In genomic region chr1:207520946-207521345, GRCh38 we compare ENCODE assay signal across 36 cellular contexts. TPM values are rescaled to one million over a fixed set of nuclear protein-coding genes. Genes with fewer than 3 reads are reported as not detected.
"Had no signal": no experiment of that assay in that cellular context is flagged by ENCODE, and none has a peak within 500 bp of the region (broad histone marks: within the 10 kb centered on the region; RNA-seq: fewer than 3 reads in every experiment).

No MANE protein-coding gene starts in this region.

- H3K27me3 Mint-ChIP-seq: activated CD8-positive, alpha-beta T cell treated with anti-CD3 and anti-CD28 coated beads for 36 hours; activated naive CD8-positive, alpha-beta T cell treated with anti-CD3 and anti-CD28 coated beads for 36 hours; activated T-helper 17 cell treated with anti-CD3 and anti-CD28 coated beads, Interleukin-2, amount 50 U/mL, for 72 hours had no signal

- H3K9me3 Mint-ChIP-seq: activated CD8-positive, alpha-beta T cell treated with anti-CD3 and anti-CD28 coated beads for 36 hours; activated naive CD4-positive, alpha-beta T cell treated with anti-CD3 and anti-CD28 coated beads for 36 hours; activated naive CD4-positive, alpha-beta T cell treated with anti-CD3 and anti-CD28 coated beads, Interleukin-2, amount 50 U/mL, for 72 hours; activated naive CD8-positive, alpha-beta T cell treated with anti-CD3 and anti-CD28 coated beads for 36 hours; activated T-cell treated with anti-CD3 and anti-CD28 coated beads, Interleukin-2, amount 50 U/mL, for 4 hours; activated T-cell treated with anti-CD3 and anti-CD28 coated beads, Interleukin-2, amount 50 U/mL, for 72 hours; activated T-helper 1 cell treated with anti-CD3 and anti-CD28 coated beads, Interleukin-12 subunit alpha, Interleukin-12 subunit beta, Interleukin-2, Interleukin-4 antibody, amounts not matched to agents 30 ng/mL and 10 ng/mL and 1 ng/mL, durations not matched to agents 14 hours and 24 hours and 36 hours; activated T-helper 17 cell treated with anti-CD3 and anti-CD28 coated beads, Interleukin-2, amount 50 U/mL, for 72 hours; T-helper 1 cell treated with Interleukin-12 subunit alpha and Interleukin-12 subunit beta and Interleukin-4 antibody, amounts not matched to agents 30 μg/mL and 1 μg/mL, for 36 hours; T-helper 2 cell treated with Interferon-gamma antibody and Interleukin-4, amounts not matched to agents 5 μg/mL and 100 μg/mL, for 36 hours had no signal

- H3K27ac ChIP-seq: adrenal gland, body of pancreas, brain microvascular endothelial cell, breast epithelium, WERI-Rb-1 had no signal

- H3K27ac Mint-ChIP-seq: activated CD4-positive, alpha-beta memory T cell treated with anti-CD3 and anti-CD28 coated beads for 36 hours; activated CD4-positive, alpha-beta T cell treated with anti-CD3 and anti-CD28 coated beads for 36 hours; activated CD8-positive, alpha-beta T cell treated with anti-CD3 and anti-CD28 coated beads for 36 hours; activated naive CD4-positive, alpha-beta T cell treated with anti-CD3 and anti-CD28 coated beads for 36 hours; activated naive CD4-positive, alpha-beta T cell treated with anti-CD3 and anti-CD28 coated beads, Interleukin-2, amount 50 U/mL, for 72 hours; activated naive CD8-positive, alpha-beta T cell treated with anti-CD3 and anti-CD28 coated beads for 36 hours; activated T-cell treated with anti-CD3 and anti-CD28 coated beads, Interleukin-2, amount 50 U/mL, for 72 hours; activated T-helper 1 cell treated with anti-CD3 and anti-CD28 coated beads, Interleukin-12 subunit alpha, Interleukin-12 subunit beta, Interleukin-2, Interleukin-4 antibody, amounts not matched to agents 30 ng/mL and 10 ng/mL and 1 ng/mL, durations not matched to agents 14 hours and 24 hours and 36 hours; activated T-helper 17 cell treated with anti-CD3 and anti-CD28 coated beads, Interleukin-2, amount 50 U/mL, for 72 hours; T-helper 1 cell treated with Interleukin-12 subunit alpha and Interleukin-12 subunit beta and Interleukin-4 antibody, amounts not matched to agents 30 μg/mL and 1 μg/mL, for 36 hours; T-helper 2 cell treated with Interferon-gamma antibody and Interleukin-4, amounts not matched to agents 5 μg/mL and 100 μg/mL, for 36 hours; WTC11 had no signal

- H3K4me3 Mint-ChIP-seq: activated CD4-positive, alpha-beta memory T cell treated with anti-CD3 and anti-CD28 coated beads for 36 hours; activated CD4-positive, alpha-beta T cell treated with anti-CD3 and anti-CD28 coated beads for 36 hours; activated CD8-positive, alpha-beta T cell treated with anti-CD3 and anti-CD28 coated beads for 36 hours; activated naive CD4-positive, alpha-beta T cell treated with anti-CD3 and anti-CD28 coated beads for 36 hours; activated naive CD8-positive, alpha-beta T cell treated with anti-CD3 and anti-CD28 coated beads for 36 hours; activated T-cell treated with anti-CD3 and anti-CD28 coated beads, Interleukin-2, amount 50 U/mL, for 4 hours; activated T-cell treated with anti-CD3 and anti-CD28 coated beads, Interleukin-2, amount 50 U/mL, for 72 hours; activated T-helper 1 cell treated with anti-CD3 and anti-CD28 coated beads, Interleukin-12 subunit alpha, Interleukin-12 subunit beta, Interleukin-2, Interleukin-4 antibody, amounts not matched to agents 30 ng/mL and 10 ng/mL and 1 ng/mL, durations not matched to agents 14 hours and 24 hours and 36 hours; activated T-helper 17 cell treated with anti-CD3 and anti-CD28 coated beads, Interleukin-2, amount 50 U/mL, for 72 hours; T-helper 1 cell treated with Interleukin-12 subunit alpha and Interleukin-12 subunit beta and Interleukin-4 antibody, amounts not matched to agents 30 μg/mL and 1 μg/mL, for 36 hours; T-helper 2 cell treated with Interferon-gamma antibody and Interleukin-4, amounts not matched to agents 5 μg/mL and 100 μg/mL, for 36 hours; WTC11 had no signal

- H3K36me3 Mint-ChIP-seq: activated CD4-positive, alpha-beta memory T cell treated with anti-CD3 and anti-CD28 coated beads for 36 hours; activated naive CD4-positive, alpha-beta T cell treated with anti-CD3 and anti-CD28 coated beads, Interleukin-2, amount 50 U/mL, for 72 hours; WTC11 had no signal

- H3K27me3 ChIP-seq: body of pancreas, brain microvascular endothelial cell, breast epithelium had no signal

- H3K9me3 ChIP-seq: adrenal gland, body of pancreas, breast epithelium had no signal

- H3K4me3 ChIP-seq: adrenal gland, body of pancreas, breast epithelium had no signal

- DNase-seq: activated CD4-positive, alpha-beta memory T cell treated with anti-CD3 and anti-CD28 coated beads for 36 hours; activated CD4-positive, alpha-beta T cell treated with anti-CD3 and anti-CD28 coated beads for 1 hour; activated CD4-positive, alpha-beta T cell treated with anti-CD3 and anti-CD28 coated beads for 36 hours; activated CD4-positive, alpha-beta T cell treated with anti-CD3 and anti-CD28 coated beads for 48 hours; activated CD4-positive, alpha-beta T cell treated with anti-CD3 and anti-CD28 coated beads, Interleukin-2, amount 50 U/mL, for 1 hour; activated CD4-positive, alpha-beta T cell treated with anti-CD3 and anti-CD28 coated beads, Interleukin-2, amount 50 U/mL, for 4 hours; activated CD4-positive, CD25-positive, alpha-beta regulatory T cell; activated CD8-positive, alpha-beta memory T cell treated with anti-CD3 and anti-CD28 coated beads, Interleukin-2, amount 50 U/mL, for 4 hours; activated CD8-positive, alpha-beta T cell treated with anti-CD3 and anti-CD28 coated beads for 36 hours; activated effector memory CD4-positive, alpha-beta T cell treated with anti-CD3 and anti-CD28 coated beads, Interleukin-2, amount 50 U/mL, for 16 hours; activated gamma-delta T cell treated with Interleukin-2 at 50 U/mL for 16 hours; activated naive CD4-positive, alpha-beta T cell; activated naive CD4-positive, alpha-beta T cell treated with anti-CD3 and anti-CD28 coated beads for 36 hours; activated naive CD4-positive, alpha-beta T cell treated with anti-CD3 and anti-CD28 coated beads, Interleukin-2, amount 50 U/mL, for 16 hours; activated naive CD8-positive, alpha-beta T cell treated with anti-CD3 and anti-CD28 coated beads for 36 hours; activated T-cell treated with anti-CD3 and anti-CD28 coated beads for 4 hours; activated T-cell treated with anti-CD3 and anti-CD28 coated beads, Interleukin-2, amount 50 U/mL, for 1 hour; activated T-cell treated with anti-CD3 and anti-CD28 coated beads, Interleukin-2, amount 50 U/mL, for 4 hours; activated T-cell treated with anti-CD3 and anti-CD28 coated beads, Interleukin-2, amount 50 U/mL, for 72 hours; adrenal gland; amniotic stem cell; aorta; body of pancreas; brain microvascular endothelial cell; central memory CD4-positive, alpha-beta T cell; T-helper 1 cell; T-helper 2 cell; T-helper 9 cell; WERI-Rb-1 had no signal

- H3K4me1 ChIP-seq: adrenal gland, body of pancreas, breast epithelium had no signal

- H3K4me1 Mint-ChIP-seq: activated CD4-positive, alpha-beta T cell treated with anti-CD3 and anti-CD28 coated beads for 36 hours; activated naive CD8-positive, alpha-beta T cell treated with anti-CD3 and anti-CD28 coated beads for 36 hours; activated T-helper 17 cell treated with anti-CD3 and anti-CD28 coated beads, Interleukin-2, amount 50 U/mL, for 72 hours had no signal

- H3K36me3 ChIP-seq: adrenal gland, brain microvascular endothelial cell, breast epithelium, WERI-Rb-1 had no signal

RNA-seq across cellular contexts. Expression of gene CR1, which starts 25.0 kb away (rescaled TPM):
- total RNA-seq: activated CD4-positive, alpha-beta memory T cell treated with anti-CD3 and anti-CD28 coated beads for 36 hours; activated naive CD4-positive, alpha-beta T cell treated with anti-CD3 and anti-CD28 coated beads for 36 hours; activated naive CD8-positive, alpha-beta T cell treated with anti-CD3 and anti-CD28 coated beads for 36 hours; activated T-helper 1 cell treated with anti-CD3 and anti-CD28 coated beads, Interleukin-12 subunit alpha, Interleukin-12 subunit beta, Interleukin-2, Interleukin-4 antibody, amounts not matched to agents 30 ng/mL and 10 ng/mL and 1 ng/mL, durations not matched to agents 14 hours and 24 hours and 36 hours had no signal
